In the genomic region with DNA sequence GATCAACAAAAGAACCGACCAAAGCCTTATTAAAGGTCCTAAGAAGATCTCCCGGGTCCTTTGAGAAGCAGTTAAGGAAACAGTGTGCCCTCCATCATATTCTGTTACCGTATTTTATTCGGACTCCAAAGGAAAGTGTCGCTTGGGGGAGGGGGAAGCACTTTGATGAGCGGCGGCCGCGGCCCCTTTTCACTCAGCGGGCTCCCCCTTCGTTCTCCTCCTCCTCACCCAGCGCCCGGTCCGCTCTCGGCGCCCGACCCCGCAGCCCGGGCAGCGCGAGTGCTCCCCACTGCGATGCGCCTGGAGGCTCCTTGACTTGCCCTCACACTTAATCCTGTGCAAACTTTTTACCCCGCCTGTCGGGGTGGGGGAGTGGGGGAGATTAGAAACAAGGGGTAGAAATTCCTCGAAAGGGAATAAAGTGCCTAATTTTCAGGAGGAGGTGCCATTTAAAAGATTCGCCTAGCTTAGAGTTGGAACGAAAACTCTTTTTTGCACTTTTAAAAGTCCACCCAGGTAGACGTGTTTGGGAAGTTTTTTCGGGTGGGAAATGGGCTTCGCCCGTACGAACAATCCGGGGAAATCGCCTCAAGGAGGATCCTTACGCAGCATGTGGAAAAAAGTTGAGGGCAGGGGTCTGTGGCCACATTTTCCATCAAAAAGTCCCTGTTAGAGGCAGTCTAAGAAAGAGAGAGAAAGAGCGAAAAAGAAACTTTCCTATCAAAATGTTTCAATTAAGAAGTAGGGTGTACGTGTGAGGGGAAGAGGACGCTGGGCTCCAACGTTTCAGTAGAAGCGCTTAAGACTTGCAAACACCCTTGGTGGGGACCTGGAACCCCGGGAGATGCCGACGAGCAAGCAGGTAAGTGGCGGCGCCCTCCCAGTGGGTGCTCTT, we compare ENCODE assay signal across 8 cellular contexts.
DNase-seq lines count a peak whose midpoint lies in the region; ATAC-seq and TF ChIP-seq lines count a peak whose summit lies in the region.

No MANE protein-coding gene starts in this region.

- H3K36me3 ChIP-seq in KMS-11 (ENCODE audit: insufficient read depth), result no peaks in the 10 kb centered on the region

- no peaks in the 10 kb centered on the region for H4K20me1 ChIP-seq in KMS-11 (ENCODE audit: insufficient read depth)

- H3K9ac ChIP-seq in KMS-11, result peak overlapping the region; percentile 66; the same call in 1 of the 2 replicates

- peaks cover 32% of the 10 kb centered on the region for H3K4me1 Mint-ChIP-seq in memory B cell

- H3K36me3 Mint-ChIP-seq in memory B cell, result peaks cover 17% of the 10 kb centered on the region

- H3K4me3 Mint-ChIP-seq in memory B cell, result peak overlapping the region; percentile 91

- ATAC-seq in memory B cell (ENCODE audit: low read depth) (peak; percentile 6), HG02884 (IDR thresholded peaks at IDR 0.05; ENCODE audit: unreplicated experiment) (no peak)

- H3K4me1 ChIP-seq in KMS-11 (ENCODE audit: low read depth, poor library complexity, severe bottlenecking), result peaks cover 6% of the 10 kb centered on the region

- peak overlapping the region; percentile 88 for H2AFZ ChIP-seq in KMS-11 (ENCODE audit: low read depth)

- H3K4me2 ChIP-seq in KMS-11, result peak overlapping the region; percentile 86

- TF ChIP-seq CTCF in KMS-11 (conservative IDR thresholded peaks at IDR 0.05; ENCODE audit: low read depth, low read length), result no peak
- TF ChIP-seq CTCF in astrocyte of the spinal cord (IDR thresholded peaks at IDR 0.05; ENCODE audit: low read depth, low read length), result no peak

- in situ Hi-C loops in astrocyte of the spinal cord (cut with HindIII; ENCODE audit: low sequenced_read_pairs), result no loop called here

- H3K9me3 Mint-ChIP-seq in memory B cell, result peaks cover 1% of the 10 kb centered on the region

- no peaks in the 10 kb centered on the region for H3K79me2 ChIP-seq in KMS-11 (ENCODE audit: insufficient read depth, low read depth)

- H3K27me3 ChIP-seq in KMS-11 (ENCODE audit: insufficient read depth, low read depth), result no peaks in the 10 kb centered on the region

- H3K27ac Mint-ChIP-seq in memory B cell, result no peak overlapping the region

- peak; percentile 65 for DNase-seq in ELF-1 (ENCODE audit: low read depth, low spot score)
- peak; percentile 29 for DNase-seq in astrocyte of the spinal cord (ENCODE audit: low read depth, low spot score)
- DNase-seq in memory B cell (ENCODE audit: low spot score in 2 of 2), result peak in 1 of 2 donors; percentile 26
- DNase-seq in T-helper 9 cell, result no peak
- DNase-seq in glomerular visceral epithelial cell (ENCODE audit: extremely low spot score), result no peak
- DNase-seq in NCI-H1436 (lab: John Stamatoyannopoulos, UW), result no peak

- H3K27ac ChIP-seq in KMS-11, result peak overlapping the region; percentile 65

- H3K27me3 Mint-ChIP-seq in memory B cell, result peaks cover 37% of the 10 kb centered on the region

- H3K4me3 ChIP-seq in KMS-11 (IDR thresholded peaks at IDR 0.05; ENCODE audit: insufficient read depth, low read depth, low read length), result peak overlapping the region; percentile 75
- peak overlapping the region; percentile 0 for H3K4me3 ChIP-seq in astrocyte of the spinal cord (ENCODE audit: low read depth, low read length)

Comparison
In these comparisons a context has a peak if more than half of its experiments do, and no peak if none do; other contexts are left out.
1. DNase-seq: peak in ELF-1 (single experiment) and astrocyte of the spinal cord (single experiment); none in T-helper 9 cell (single experiment), glomerular visceral epithelial cell (single experiment) and NCI-H1436 (single experiment).